In the genomic region with DNA sequence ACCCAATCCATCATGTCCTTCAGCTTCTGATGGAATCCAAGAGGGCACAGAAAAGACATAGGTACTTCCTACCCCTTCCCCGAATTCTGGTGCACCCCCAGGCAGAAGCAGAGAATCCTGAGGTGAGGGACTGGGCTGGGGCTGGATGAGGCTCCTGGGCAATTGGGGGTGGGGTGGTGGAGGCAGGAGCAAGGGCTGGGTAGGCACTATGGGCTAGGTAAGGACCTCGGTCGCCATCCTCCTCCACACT, we compare ENCODE assay signal across 9 cellular contexts. TPM values are rescaled to one million over a fixed set of nuclear protein-coding genes. Genes with fewer than 3 reads are reported as not detected.
DNase-seq lines count a peak whose midpoint lies in the region; ATAC-seq and TF ChIP-seq lines count a peak whose summit lies in the region.
"Had no signal": no experiment of that assay in that cellular context is flagged by ENCODE, and none has a peak within 500 bp of the region (broad histone marks: within the 10 kb centered on the region; RNA-seq: fewer than 3 reads in every experiment).

No MANE protein-coding gene starts in this region.

- H3K27me3 Mint-ChIP-seq in activated naive CD4-positive, alpha-beta T cell treated with anti-CD3 and anti-CD28 coated beads, Interleukin-2, amount 50 U/mL, for 24 hours: peaks cover 35% of the 10 kb centered on the region
- peaks cover 36% of the 10 kb centered on the region for H3K27me3 Mint-ChIP-seq in WTC11 (ENCODE audit: low read depth)
- H3K27me3 Mint-ChIP-seq in immature natural killer cell (ENCODE audit: low read depth in 3 of 3): peaks cover 24 to 47% (median 43%) of the 10 kb centered on the region in 3 donors

- peak overlapping the region; percentile 69 for H3K4me3 Mint-ChIP-seq in activated naive CD4-positive, alpha-beta T cell treated with anti-CD3 and anti-CD28 coated beads, Interleukin-2, amount 50 U/mL, for 24 hours
- H3K4me3 Mint-ChIP-seq in WTC11: peak overlapping the region; percentile 94
- H3K4me3 Mint-ChIP-seq in immature natural killer cell: peak overlapping the region in 3 of 5 donors; percentile 40 to 72 (median 64)

- CTCF ChIA-PET in WTC11 (lab: Charles Lee): interaction anchor here (2.1 to 2.5 kb wide), 2 partner anchors 16 to 224 kb away, joined by 7 to 13 read pairs; no protein-coding TSS in a partner anchor

- peak overlapping the region; percentile 94 for H3K27ac ChIP-seq in substantia nigra (ENCODE audit: low read depth, low read length, poor library complexity, severe bottlenecking)

- ATAC-seq in WTC11: no peak
- no peak for ATAC-seq in GM21381 (IDR thresholded peaks at IDR 0.05; ENCODE audit: unreplicated experiment)

- peaks cover 60% of the 10 kb centered on the region for H3K4me1 Mint-ChIP-seq in activated naive CD4-positive, alpha-beta T cell treated with anti-CD3 and anti-CD28 coated beads, Interleukin-2, amount 50 U/mL, for 24 hours
- peaks cover 49% of the 10 kb centered on the region for H3K4me1 Mint-ChIP-seq in WTC11
- peaks cover 48 to 54% of the 10 kb centered on the region in 2 donors for H3K4me1 Mint-ChIP-seq in immature natural killer cell

- no peak for DNase-seq in activated naive CD4-positive, alpha-beta T cell (lab: John Stamatoyannopoulos, UW)
- DNase-seq in WTC11 (ENCODE audit: low spot score): no peak
- no peak for DNase-seq in immature natural killer cell
- DNase-seq in substantia nigra (lab: John Stamatoyannopoulos, UW): no peak
- DNase-seq in T1000 (lab: John Stamatoyannopoulos, UW): no peak
- DNase-seq in NCI-H510A treated with DMSO at 0.1 percent for 48 hours (lab: John Stamatoyannopoulos, UW): no peak
- DNase-seq: dermis blood vessel endothelial cell had no signal

- POLR2A ChIA-PET in WTC11 (lab: Charles Lee): interaction anchor here (1.8 to 2.2 kb wide), 2 partner anchors 16 to 18 kb away, joined by 8 to 12 read pairs; no protein-coding TSS in a partner anchor

- no peak overlapping the region for H3K27ac Mint-ChIP-seq in activated naive CD4-positive, alpha-beta T cell treated with anti-CD3 and anti-CD28 coated beads, Interleukin-2, amount 50 U/mL, for 24 hours
- H3K27ac Mint-ChIP-seq in WTC11: peak overlapping the region; percentile 98
- peak overlapping the region in 1 of 6 donors; percentile 61 for H3K27ac Mint-ChIP-seq in immature natural killer cell

- peaks cover 4% of the 10 kb centered on the region for H3K36me3 Mint-ChIP-seq in activated naive CD4-positive, alpha-beta T cell treated with anti-CD3 and anti-CD28 coated beads, Interleukin-2, amount 50 U/mL, for 24 hours
- no peaks in the 10 kb centered on the region for H3K36me3 Mint-ChIP-seq in WTC11
- H3K36me3 Mint-ChIP-seq in immature natural killer cell: peaks cover 3 to 11% (median 8%) of the 10 kb centered on the region in 3 donors

- TF ChIP-seq CTCF in WTC11 (IDR thresholded peaks at IDR 0.05): no peak

- H3K9me3 Mint-ChIP-seq in activated naive CD4-positive, alpha-beta T cell treated with anti-CD3 and anti-CD28 coated beads, Interleukin-2, amount 50 U/mL, for 24 hours: no peaks in the 10 kb centered on the region
- H3K9me3 Mint-ChIP-seq in WTC11 (no peaks in the 10 kb centered on the region), immature natural killer cell (peaks cover 0 to 33% (median 11%) of the 10 kb centered on the region in 6 donors)

TF ChIP-seq in WTC11, 78 proteins besides CTCF, POLR2A, EP300 and RAD21:
- TF ChIP-seq, protein P1, sequence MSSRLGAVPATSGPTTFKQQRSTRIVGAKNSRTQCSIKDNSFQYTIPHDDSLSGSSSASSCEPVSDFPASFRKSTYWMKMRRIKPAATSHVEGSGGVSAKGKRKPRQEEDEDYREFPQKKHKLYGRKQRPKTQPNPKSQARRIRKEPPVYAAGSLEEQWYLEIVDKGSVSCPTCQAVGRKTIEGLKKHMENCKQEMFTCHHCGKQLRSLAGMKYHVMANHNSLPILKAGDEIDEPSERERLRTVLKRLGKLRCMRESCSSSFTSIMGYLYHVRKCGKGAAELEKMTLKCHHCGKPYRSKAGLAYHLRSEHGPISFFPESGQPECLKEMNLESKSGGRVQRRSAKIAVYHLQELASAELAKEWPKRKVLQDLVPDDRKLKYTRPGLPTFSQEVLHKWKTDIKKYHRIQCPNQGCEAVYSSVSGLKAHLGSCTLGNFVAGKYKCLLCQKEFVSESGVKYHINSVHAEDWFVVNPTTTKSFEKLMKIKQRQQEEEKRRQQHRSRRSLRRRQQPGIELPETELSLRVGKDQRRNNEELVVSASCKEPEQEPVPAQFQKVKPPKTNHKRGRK (CRISPR knock-in tag; IDR thresholded peaks at IDR 0.05; ENCODE audit: borderline replicate concordance): no peak
- no peak for TF ChIP-seq NFE2L1 (CRISPR knock-in tag; IDR thresholded peaks at IDR 0.05)
- no peak for TF ChIP-seq RORB (CRISPR knock-in tag; IDR thresholded peaks at IDR 0.05)
- TF ChIP-seq, protein P2, sequence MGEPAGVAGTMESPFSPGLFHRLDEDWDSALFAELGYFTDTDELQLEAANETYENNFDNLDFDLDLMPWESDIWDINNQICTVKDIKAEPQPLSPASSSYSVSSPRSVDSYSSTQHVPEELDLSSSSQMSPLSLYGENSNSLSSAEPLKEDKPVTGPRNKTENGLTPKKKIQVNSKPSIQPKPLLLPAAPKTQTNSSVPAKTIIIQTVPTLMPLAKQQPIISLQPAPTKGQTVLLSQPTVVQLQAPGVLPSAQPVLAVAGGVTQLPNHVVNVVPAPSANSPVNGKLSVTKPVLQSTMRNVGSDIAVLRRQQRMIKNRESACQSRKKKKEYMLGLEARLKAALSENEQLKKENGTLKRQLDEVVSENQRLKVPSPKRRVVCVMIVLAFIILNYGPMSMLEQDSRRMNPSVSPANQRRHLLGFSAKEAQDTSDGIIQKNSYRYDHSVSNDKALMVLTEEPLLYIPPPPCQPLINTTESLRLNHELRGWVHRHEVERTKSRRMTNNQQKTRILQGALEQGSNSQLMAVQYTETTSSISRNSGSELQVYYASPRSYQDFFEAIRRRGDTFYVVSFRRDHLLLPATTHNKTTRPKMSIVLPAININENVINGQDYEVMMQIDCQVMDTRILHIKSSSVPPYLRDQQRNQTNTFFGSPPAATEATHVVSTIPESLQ (CRISPR knock-in tag; IDR thresholded peaks at IDR 0.05): no peak
- no peak for TF ChIP-seq KAT7 (CRISPR knock-in tag; IDR thresholded peaks at IDR 0.05; ENCODE audit: borderline replicate concordance)
- TF ChIP-seq ZNF416 (CRISPR knock-in tag; IDR thresholded peaks at IDR 0.05): no peak
- no peak for TF ChIP-seq ZNF263 (CRISPR knock-in tag; IDR thresholded peaks at IDR 0.05; ENCODE audit: low read depth)
- no peak for TF ChIP-seq ETV6 (CRISPR knock-in tag; IDR thresholded peaks at IDR 0.05)
- TF ChIP-seq CREB1 (CRISPR knock-in tag; IDR thresholded peaks at IDR 0.05): no peak
- TF ChIP-seq, protein P3, sequence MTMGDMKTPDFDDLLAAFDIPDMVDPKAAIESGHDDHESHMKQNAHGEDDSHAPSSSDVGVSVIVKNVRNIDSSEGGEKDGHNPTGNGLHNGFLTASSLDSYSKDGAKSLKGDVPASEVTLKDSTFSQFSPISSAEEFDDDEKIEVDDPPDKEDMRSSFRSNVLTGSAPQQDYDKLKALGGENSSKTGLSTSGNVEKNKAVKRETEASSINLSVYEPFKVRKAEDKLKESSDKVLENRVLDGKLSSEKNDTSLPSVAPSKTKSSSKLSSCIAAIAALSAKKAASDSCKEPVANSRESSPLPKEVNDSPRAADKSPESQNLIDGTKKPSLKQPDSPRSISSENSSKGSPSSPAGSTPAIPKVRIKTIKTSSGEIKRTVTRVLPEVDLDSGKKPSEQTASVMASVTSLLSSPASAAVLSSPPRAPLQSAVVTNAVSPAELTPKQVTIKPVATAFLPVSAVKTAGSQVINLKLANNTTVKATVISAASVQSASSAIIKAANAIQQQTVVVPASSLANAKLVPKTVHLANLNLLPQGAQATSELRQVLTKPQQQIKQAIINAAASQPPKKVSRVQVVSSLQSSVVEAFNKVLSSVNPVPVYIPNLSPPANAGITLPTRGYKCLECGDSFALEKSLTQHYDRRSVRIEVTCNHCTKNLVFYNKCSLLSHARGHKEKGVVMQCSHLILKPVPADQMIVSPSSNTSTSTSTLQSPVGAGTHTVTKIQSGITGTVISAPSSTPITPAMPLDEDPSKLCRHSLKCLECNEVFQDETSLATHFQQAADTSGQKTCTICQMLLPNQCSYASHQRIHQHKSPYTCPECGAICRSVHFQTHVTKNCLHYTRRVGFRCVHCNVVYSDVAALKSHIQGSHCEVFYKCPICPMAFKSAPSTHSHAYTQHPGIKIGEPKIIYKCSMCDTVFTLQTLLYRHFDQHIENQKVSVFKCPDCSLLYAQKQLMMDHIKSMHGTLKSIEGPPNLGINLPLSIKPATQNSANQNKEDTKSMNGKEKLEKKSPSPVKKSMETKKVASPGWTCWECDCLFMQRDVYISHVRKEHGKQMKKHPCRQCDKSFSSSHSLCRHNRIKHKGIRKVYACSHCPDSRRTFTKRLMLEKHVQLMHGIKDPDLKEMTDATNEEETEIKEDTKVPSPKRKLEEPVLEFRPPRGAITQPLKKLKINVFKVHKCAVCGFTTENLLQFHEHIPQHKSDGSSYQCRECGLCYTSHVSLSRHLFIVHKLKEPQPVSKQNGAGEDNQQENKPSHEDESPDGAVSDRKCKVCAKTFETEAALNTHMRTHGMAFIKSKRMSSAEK (CRISPR knock-in tag; IDR thresholded peaks at IDR 0.05; ENCODE audit: borderline replicate concordance): no peak
- TF ChIP-seq, protein P4, sequence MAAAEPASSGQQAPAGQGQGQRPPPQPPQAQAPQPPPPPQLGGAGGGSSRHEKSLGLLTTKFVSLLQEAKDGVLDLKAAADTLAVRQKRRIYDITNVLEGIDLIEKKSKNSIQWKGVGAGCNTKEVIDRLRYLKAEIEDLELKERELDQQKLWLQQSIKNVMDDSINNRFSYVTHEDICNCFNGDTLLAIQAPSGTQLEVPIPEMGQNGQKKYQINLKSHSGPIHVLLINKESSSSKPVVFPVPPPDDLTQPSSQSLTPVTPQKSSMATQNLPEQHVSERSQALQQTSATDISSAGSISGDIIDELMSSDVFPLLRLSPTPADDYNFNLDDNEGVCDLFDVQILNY (CRISPR knock-in tag; IDR thresholded peaks at IDR 0.05): no peak
- TF ChIP-seq SP1 (CRISPR knock-in tag; conservative IDR thresholded peaks at IDR 0.05): no peak
- TF ChIP-seq MYBL2 (CRISPR knock-in tag; IDR thresholded peaks at IDR 0.05): no peak
- TF ChIP-seq PRRX2 (CRISPR knock-in tag; IDR thresholded peaks at IDR 0.05): no peak
TF ChIP-seq in WTC11: peak in this region for 0.

RNA-seq across cellular contexts. Expression of a gene that starts 2.8 kb away (rescaled TPM):
- total RNA-seq in WTC11 (2021): 8.5 to 10.1 TPM (median 10.0 TPM) in 3 replicates
- polyA plus RNA-seq in immature natural killer cell: not detected

RNA-seq across cellular contexts. Expression of a gene that starts 33.5 kb away (rescaled TPM):
- total RNA-seq in WTC11 (2021): 2.4 to 3.1 TPM (median 2.7 TPM) in 3 replicates
- 1 to 10 TPM in 1 of 3 donors, under 1 TPM in 1, not detected in 1; 0.50 to 2.2 TPM for polyA plus RNA-seq in immature natural killer cell
- total RNA-seq: dermis blood vessel endothelial cell had no signal

RNA-seq across cellular contexts. Expression of a gene that starts 44.3 kb away (rescaled TPM):
- 40.5 to 45.8 TPM (median 41.0 TPM) in 3 replicates for total RNA-seq in WTC11 (2021)
- 10 to 100 TPM; 65.0 to 84.9 (median 68.8) TPM for polyA plus RNA-seq in immature natural killer cell

RNA-seq across cellular contexts. Expression of a gene that starts 52.2 kb away (rescaled TPM):
- total RNA-seq in WTC11 (2021): 163 to 179 TPM (median 178 TPM) in 3 replicates
- 10 to 100 TPM; 14.5 to 24.8 (median 22.8) TPM for polyA plus RNA-seq in immature natural killer cell
